8 cellular contexts compared by ENCODE assay signal in the genomic region with DNA sequence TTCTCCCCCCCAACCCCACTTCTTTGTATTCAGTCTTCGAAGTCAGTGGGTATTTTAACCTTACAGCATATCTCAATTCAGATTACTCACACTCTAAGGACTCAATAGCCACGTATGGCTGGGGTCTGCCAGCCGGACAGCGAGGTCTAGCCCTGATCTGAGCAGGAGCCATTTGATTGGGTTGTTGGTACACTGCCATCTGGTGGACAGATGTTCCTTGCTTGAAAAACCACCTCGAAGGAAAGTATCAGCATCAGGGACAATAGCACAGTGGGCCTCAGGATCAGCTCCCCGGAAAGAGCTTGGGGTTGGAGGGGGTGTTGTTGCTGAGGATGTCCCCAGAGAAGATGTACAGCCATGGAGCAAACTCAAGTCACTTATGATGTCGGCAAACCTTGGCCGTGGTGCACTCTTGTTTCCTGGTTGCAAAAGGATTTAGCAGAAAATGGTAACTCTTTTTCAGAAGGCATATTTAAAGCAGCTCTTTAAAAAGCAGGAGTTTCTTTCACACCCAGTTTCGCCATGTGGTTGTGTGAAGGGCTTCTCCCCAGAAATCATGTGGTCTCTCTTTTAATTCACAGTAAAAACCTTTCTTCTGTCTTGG. TPM values are rescaled to one million over a fixed set of nuclear protein-coding genes. Genes with fewer than 3 reads are reported as not detected.
DNase-seq lines count a peak whose midpoint lies in the region; ATAC-seq, FAIRE-seq and TF ChIP-seq lines count a peak whose summit lies in the region.

No MANE protein-coding gene starts in this region.

- H3K4me1 ChIP-seq in colonic mucosa (no peaks in the 10 kb centered on the region), left lung (peaks cover 0 to 8% of the 10 kb centered on the region in 2 donors)

- CTCF ChIA-PET in activated CD4-positive, alpha-beta T cell treated with anti-CD3 and anti-CD28 coated beads for 36 hours (lab: Charles Lee) = interaction anchor here (0.7 to 8.7 kb wide), 21 partner anchors 9 to 321 kb away, joined by 3 to 99 read pairs (median 4); no protein-coding TSS in a partner anchor

- intact Hi-C loops in activated CD4-positive, alpha-beta T cell treated with anti-CD3 and anti-CD28 coated beads for 36 hours (cut with DNase I, micrococcal nuclease) = loop anchor here (1.0 to 5.0 kb wide), 5 partner anchors 84 to 321 kb away; no protein-coding TSS in a partner anchor
- intact Hi-C loops in colonic mucosa (cut with DNase I) (loop anchor here (5.0 kb wide), 2 partner anchors 194 to 319 kb away; no protein-coding TSS in a partner anchor), left lung (cut with DNase I) (loop anchor here in 1 of 2 donors (5.0 to 10.0 kb wide), 2 partner anchors 146 to 194 kb away; no protein-coding TSS in a partner anchor)

- H3K27me3 Mint-ChIP-seq in HFFc6 (ENCODE audit: insufficient read depth) = peaks cover 13% of the 10 kb centered on the region
- H3K27me3 Mint-ChIP-seq in activated CD4-positive, alpha-beta T cell treated with anti-CD3 and anti-CD28 coated beads for 36 hours = no peaks in the 10 kb centered on the region

- H3K4me1 Mint-ChIP-seq in HFFc6 (ENCODE audit: low read depth) = peaks cover 6% of the 10 kb centered on the region; the same call in 1 of the 2 replicates
- peaks cover 11% of the 10 kb centered on the region for H3K4me1 Mint-ChIP-seq in activated CD4-positive, alpha-beta T cell treated with anti-CD3 and anti-CD28 coated beads for 36 hours

- H3K9me3 ChIP-seq in colonic mucosa = no peaks in the 10 kb centered on the region
- no peaks in the 10 kb centered on the region for H3K9me3 ChIP-seq in left lung

- peak; percentile 35 for FAIRE-seq in D721Med (lab: Jason Lieb, UNC)

- H3K9me3 Mint-ChIP-seq in HFFc6 = no peaks in the 10 kb centered on the region
- H3K9me3 Mint-ChIP-seq in activated CD4-positive, alpha-beta T cell treated with anti-CD3 and anti-CD28 coated beads for 36 hours (ENCODE audit: low read depth) = no peaks in the 10 kb centered on the region

- no peak overlapping the region for H3K9ac ChIP-seq in colonic mucosa (ENCODE audit: low read depth in 2 of 2, low read length in 2 of 2)

- H3K4me3 ChIP-seq in colonic mucosa = no peak overlapping the region
- no peak overlapping the region for H3K4me3 ChIP-seq in left lung

- no peaks in the 10 kb centered on the region for H3K36me3 Mint-ChIP-seq in HFFc6 (ENCODE audit: low read depth)
- no peaks in the 10 kb centered on the region for H3K36me3 Mint-ChIP-seq in activated CD4-positive, alpha-beta T cell treated with anti-CD3 and anti-CD28 coated beads for 36 hours (ENCODE audit: low read depth)

- H3K36me3 ChIP-seq in colonic mucosa (no peaks in the 10 kb centered on the region), left lung (no peaks in the 10 kb centered on the region)

- TF ChIP-seq CTCF in D721Med (IDR thresholded peaks at IDR 0.05; ENCODE audit: insufficient read depth, missing control alignments) = peak; percentile 77
- peak; percentile 88 for TF ChIP-seq CTCF in HFFc6 (IDR thresholded peaks at IDR 0.05)
- peak; percentile 66 for TF ChIP-seq CTCF in colonic mucosa (IDR thresholded peaks at IDR 0.05)
- TF ChIP-seq CTCF in left lung (IDR thresholded peaks at IDR 0.05) = peak; percentile 58 to 80

- H3K4me3 Mint-ChIP-seq in HFFc6 = no peak overlapping the region
- no peak overlapping the region for H3K4me3 Mint-ChIP-seq in activated CD4-positive, alpha-beta T cell treated with anti-CD3 and anti-CD28 coated beads for 36 hours

- H3K27me3 ChIP-seq in colonic mucosa (no peaks in the 10 kb centered on the region), left lung (peaks cover 0 to 24% of the 10 kb centered on the region in 2 donors)

- H3K27ac ChIP-seq in colonic mucosa (no peak overlapping the region), left lung (no peak overlapping the region)

- peak; percentile 53 for ATAC-seq in activated CD4-positive, alpha-beta T cell treated with anti-CD3 and anti-CD28 coated beads for 36 hours
- ATAC-seq in left lung = peak; percentile 90

- H3K27ac Mint-ChIP-seq in HFFc6 = no peak overlapping the region
- no peak overlapping the region for H3K27ac Mint-ChIP-seq in activated CD4-positive, alpha-beta T cell treated with anti-CD3 and anti-CD28 coated beads for 36 hours

- POLR2A ChIA-PET in activated CD4-positive, alpha-beta T cell treated with anti-CD3 and anti-CD28 coated beads for 36 hours (lab: Charles Lee) = no interaction called here

- DNase-seq in D721Med (ENCODE audit: insufficient read length, low spot score) (peak; percentile 58), HFFc6 (peak; percentile 43), NCI-H446 treated with DMSO at 0.1 percent for 48 hours (lab: John Stamatoyannopoulos, UW) (peak; percentile 31), colonic mucosa (peak; percentile 40), left lung (no peak), cortex of kidney (lab: John Stamatoyannopoulos, UW) (no peak)
- peak; percentile 68 for DNase-seq in activated CD4-positive, alpha-beta T cell treated with anti-CD3 and anti-CD28 coated beads for 36 hours
- peak; percentile 11 to 49 (median 23) for DNase-seq in stimulated activated CD4-positive, alpha-beta T cell treated with anti-CD3 and anti-CD28 coated beads, TNF-alpha, amount 100 ng/mL, for 48 hours (ENCODE audit: low read depth in 3 of 3)

RNA-seq across cellular contexts. Expression of gene KCNMB1, which starts 31.7 kb away (rescaled TPM):
- total RNA-seq in HFFc6 (2021; fragmentation: NEBNext Ultra II Directional; extraction: Animal tissue kit (Norgen Biotek cat#: 25700)) = not detected
- total RNA-seq in activated CD4-positive, alpha-beta T cell treated with anti-CD3 and anti-CD28 coated beads for 36 hours = not detected
- total RNA-seq in colonic mucosa (1 to 10 TPM in 1 of 2 donors, under 1 TPM in 1; 0.42 to 6.9 TPM), left lung (1 to 10 TPM; 1.9 to 5.0 TPM)

Comparison
In these comparisons a context has a peak if more than half of its experiments do, and no peak if none do; other contexts are left out.
1. DNase-seq: peak in D721Med (single experiment), HFFc6 (single experiment), NCI-H446 treated with DMSO at 0.1 percent for 48 hours (single experiment), activated CD4-positive, alpha-beta T cell treated with anti-CD3 and anti-CD28 coated beads for 36 hours (single experiment), colonic mucosa (single experiment) and stimulated activated CD4-positive, alpha-beta T cell treated with anti-CD3 and anti-CD28 coated beads, TNF-alpha, amount 100 ng/mL, for 48 hours (3 of 3); none in left lung (0 of 2) and cortex of kidney (single experiment).
2. Peak in every context shown above with its lines, with median percentiles within 50 percentile points of each other: CTCF ChIP-seq.